ENCODE assay signal across 1 cellular context in genomic region chr15:101275018-101275417, GRCh38.
TF ChIP-seq lines count a peak whose summit lies in the region.

No MANE protein-coding gene starts in this region.

TF ChIP-seq in GM12878, 131 proteins besides CTCF, POLR2A, EP300 and RAD21:
- TF ChIP-seq RUNX3 (IDR thresholded peaks at IDR 0.05; ENCODE audit: low read length) (peak; percentile 80), TCF7 (IDR thresholded peaks at IDR 0.05; ENCODE audit: borderline replicate concordance) (no peak), MXI1 (IDR thresholded peaks at IDR 0.05; ENCODE audit: low read depth, low read length) (peak; percentile 49; the same call in 1 of the 2 replicates), GATAD2B (conservative IDR thresholded peaks at IDR 0.05; ENCODE audit: low read depth) (0 out of 2 replicates have a peak, but pooled peaks have one; percentile 49), FOS (IDR thresholded peaks at IDR 0.05; ENCODE audit: borderline replicate concordance, extremely low read depth, insufficient read length) (no peak), ZNF622 (IDR thresholded peaks at IDR 0.05) (no peak), JUNB (IDR thresholded peaks at IDR 0.05) (peak; percentile 69), RBBP5 (conservative IDR thresholded peaks at IDR 0.05) (no peak), IKZF1 (conservative IDR thresholded peaks at IDR 0.05) (peak; percentile 58), IRF4 (IDR thresholded peaks at IDR 0.05; ENCODE audit: low read depth, low read length) (peak; percentile 73; the same call in 1 of the 2 replicates), ZNF24 (IDR thresholded peaks at IDR 0.05) (peak; percentile 77), TCF12 (IDR thresholded peaks at IDR 0.05; ENCODE audit: low read depth, low read length) (peak; percentile 43; the same call in 1 of the 2 replicates), SMARCA5 (IDR thresholded peaks at IDR 0.05) (0 out of 2 replicates have a peak, but pooled peaks have one; percentile 29), ATF7 (IDR thresholded peaks at IDR 0.05; ENCODE audit: low read depth) (peak; percentile 53; the same call in 1 of the 2 replicates), PAX8 (IDR thresholded peaks at IDR 0.05) (peak; percentile 32; the same call in 1 of the 2 replicates), POU2F2 (IDR thresholded peaks at IDR 0.05; ENCODE audit: borderline replicate concordance, low read depth, low read length) (peak; percentile 65; the same call in 1 of the 3 replicates), NBN (IDR thresholded peaks at IDR 0.05) (peak; percentile 58; the same call in 1 of the 2 replicates), BHLHE40 (IDR thresholded peaks at IDR 0.05; ENCODE audit: borderline replicate concordance in 1 of 2, low read depth in 2 of 2, low read length in 1 of 2) (peak in 1 of 2 experiments; percentile 37; a peak in 1 of 4 replicates), IKZF2 (IDR thresholded peaks at IDR 0.05) (peak; percentile 55 to 72; a peak in 3 of 4 replicates), RELA (IDR thresholded peaks at IDR 0.05; ENCODE audit: borderline replicate concordance, partially characterized antibody) (no peak), SP1 (IDR thresholded peaks at IDR 0.05; ENCODE audit: low read depth, low read length) (peak; percentile 14), MTA2 (IDR thresholded peaks at IDR 0.05; ENCODE audit: low read depth) (peak; percentile 44; the same call in 1 of the 2 replicates), ZSCAN29 (IDR thresholded peaks at IDR 0.05) (no peak), RELB (IDR thresholded peaks at IDR 0.05; ENCODE audit: low read depth) (peak; percentile 51; the same call in 1 of the 2 replicates), RAD51 (IDR thresholded peaks at IDR 0.05) (0 out of 2 replicates have a peak, but pooled peaks have one; percentile 42), DPF2 (IDR thresholded peaks at IDR 0.05) (0 out of 2 replicates have a peak, but pooled peaks have one; percentile 50), POLR2AphosphoS5 (IDR thresholded peaks at IDR 0.05; ENCODE audit: low read length) (0 out of 2 replicates have a peak, but pooled peaks have one; percentile 35)
- TF ChIP-seq, protein P1, sequence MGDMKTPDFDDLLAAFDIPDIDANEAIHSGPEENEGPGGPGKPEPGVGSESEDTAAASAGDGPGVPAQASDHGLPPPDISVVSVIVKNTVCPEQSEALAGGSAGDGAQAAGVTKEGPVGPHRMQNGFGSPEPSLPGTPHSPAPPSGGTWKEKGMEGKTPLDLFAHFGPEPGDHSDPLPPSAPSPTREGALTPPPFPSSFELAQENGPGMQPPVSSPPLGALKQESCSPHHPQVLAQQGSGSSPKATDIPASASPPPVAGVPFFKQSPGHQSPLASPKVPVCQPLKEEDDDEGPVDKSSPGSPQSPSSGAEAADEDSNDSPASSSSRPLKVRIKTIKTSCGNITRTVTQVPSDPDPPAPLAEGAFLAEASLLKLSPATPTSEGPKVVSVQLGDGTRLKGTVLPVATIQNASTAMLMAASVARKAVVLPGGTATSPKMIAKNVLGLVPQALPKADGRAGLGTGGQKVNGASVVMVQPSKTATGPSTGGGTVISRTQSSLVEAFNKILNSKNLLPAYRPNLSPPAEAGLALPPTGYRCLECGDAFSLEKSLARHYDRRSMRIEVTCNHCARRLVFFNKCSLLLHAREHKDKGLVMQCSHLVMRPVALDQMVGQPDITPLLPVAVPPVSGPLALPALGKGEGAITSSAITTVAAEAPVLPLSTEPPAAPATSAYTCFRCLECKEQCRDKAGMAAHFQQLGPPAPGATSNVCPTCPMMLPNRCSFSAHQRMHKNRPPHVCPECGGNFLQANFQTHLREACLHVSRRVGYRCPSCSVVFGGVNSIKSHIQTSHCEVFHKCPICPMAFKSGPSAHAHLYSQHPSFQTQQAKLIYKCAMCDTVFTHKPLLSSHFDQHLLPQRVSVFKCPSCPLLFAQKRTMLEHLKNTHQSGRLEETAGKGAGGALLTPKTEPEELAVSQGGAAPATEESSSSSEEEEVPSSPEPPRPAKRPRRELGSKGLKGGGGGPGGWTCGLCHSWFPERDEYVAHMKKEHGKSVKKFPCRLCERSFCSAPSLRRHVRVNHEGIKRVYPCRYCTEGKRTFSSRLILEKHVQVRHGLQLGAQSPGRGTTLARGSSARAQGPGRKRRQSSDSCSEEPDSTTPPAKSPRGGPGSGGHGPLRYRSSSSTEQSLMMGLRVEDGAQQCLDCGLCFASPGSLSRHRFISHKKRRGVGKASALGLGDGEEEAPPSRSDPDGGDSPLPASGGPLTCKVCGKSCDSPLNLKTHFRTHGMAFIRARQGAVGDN (IDR thresholded peaks at IDR 0.05): peak; percentile 85; the same call in 1 of the 2 replicates
- TF ChIP-seq, protein P2, sequence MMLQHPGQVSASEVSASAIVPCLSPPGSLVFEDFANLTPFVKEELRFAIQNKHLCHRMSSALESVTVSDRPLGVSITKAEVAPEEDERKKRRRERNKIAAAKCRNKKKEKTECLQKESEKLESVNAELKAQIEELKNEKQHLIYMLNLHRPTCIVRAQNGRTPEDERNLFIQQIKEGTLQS (IDR thresholded peaks at IDR 0.05; ENCODE audit: borderline replicate concordance, extremely low read depth, low read depth, low read length): no peak
- TF ChIP-seq, protein P3, sequence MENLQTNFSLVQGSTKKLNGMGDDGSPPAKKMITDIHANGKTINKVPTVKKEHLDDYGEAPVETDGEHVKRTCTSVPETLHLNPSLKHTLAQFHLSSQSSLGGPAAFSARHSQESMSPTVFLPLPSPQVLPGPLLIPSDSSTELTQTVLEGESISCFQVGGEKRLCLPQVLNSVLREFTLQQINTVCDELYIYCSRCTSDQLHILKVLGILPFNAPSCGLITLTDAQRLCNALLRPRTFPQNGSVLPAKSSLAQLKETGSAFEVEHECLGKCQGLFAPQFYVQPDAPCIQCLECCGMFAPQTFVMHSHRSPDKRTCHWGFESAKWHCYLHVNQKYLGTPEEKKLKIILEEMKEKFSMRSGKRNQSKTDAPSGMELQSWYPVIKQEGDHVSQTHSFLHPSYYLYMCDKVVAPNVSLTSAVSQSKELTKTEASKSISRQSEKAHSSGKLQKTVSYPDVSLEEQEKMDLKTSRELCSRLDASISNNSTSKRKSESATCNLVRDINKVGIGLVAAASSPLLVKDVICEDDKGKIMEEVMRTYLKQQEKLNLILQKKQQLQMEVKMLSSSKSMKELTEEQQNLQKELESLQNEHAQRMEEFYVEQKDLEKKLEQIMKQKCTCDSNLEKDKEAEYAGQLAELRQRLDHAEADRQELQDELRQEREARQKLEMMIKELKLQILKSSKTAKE (IDR thresholded peaks at IDR 0.05; ENCODE audit: low read depth, poor library complexity, severe bottlenecking): peak; percentile 88
